In genomic region chr2:174336403-174337336, GRCh38 we compare ENCODE assay signal across 8 cellular contexts. TPM values are rescaled to one million over a fixed set of nuclear protein-coding genes. Genes with fewer than 3 reads are reported as not detected.
A peak's percentile ranks its signal among the peaks of the same experiment; 100 is the strongest.
DNase-seq lines count a peak whose midpoint lies in the region; ATAC-seq, FAIRE-seq and TF ChIP-seq lines count a peak whose summit lies in the region.

No MANE protein-coding gene starts in this region.

- CTCF ChIA-PET in A673 (lab: Charles Lee): interaction anchor here (0.6 to 1.3 kb wide), 5 partner anchors 29 to 1020 kb away, joined by 3 to 4 read pairs (median 3); no protein-coding TSS in a partner anchor

- H4K20me1 ChIP-seq in KMS-11 (ENCODE audit: insufficient read depth): peaks cover 5% of the 10 kb centered on the region; the same call in 1 of the 2 replicates

- peak overlapping the region; percentile 48 for H3K4me3 ChIP-seq in A673 (ENCODE audit: low read depth, low read length, poor library complexity, severe bottlenecking)
- no peak overlapping the region for H3K4me3 ChIP-seq in KMS-11 (IDR thresholded peaks at IDR 0.05; ENCODE audit: insufficient read depth, low read depth, low read length)
- H3K4me3 ChIP-seq in endodermal cell (ENCODE audit: low read length): peak overlapping the region; percentile 54
- peak overlapping the region; percentile 94 for H3K4me3 ChIP-seq in neuron (ENCODE audit: low read length)

- H3K36me3 Mint-ChIP-seq in endodermal cell (ENCODE audit: low read depth): no peaks in the 10 kb centered on the region

- ATAC-seq in GM18511 (IDR thresholded peaks at IDR 0.05; ENCODE audit: unreplicated experiment): no peak

- H3K9ac ChIP-seq in KMS-11 (no peak overlapping the region), endodermal cell (ENCODE audit: extremely low read depth, low read length, poor library complexity, severe bottlenecking) (no peak overlapping the region)

- peak; percentile 41 for TF ChIP-seq CTCF in A673 (conservative IDR thresholded peaks at IDR 0.05; ENCODE audit: low read depth, low read length)
- TF ChIP-seq CTCF in KMS-11 (conservative IDR thresholded peaks at IDR 0.05; ENCODE audit: low read depth, low read length): no peak; the same call in 1 of the 2 replicates
- peak; percentile 56 for TF ChIP-seq CTCF in endodermal cell (conservative IDR thresholded peaks at IDR 0.05)

- peak overlapping the region; percentile 68 for H2AFZ ChIP-seq in KMS-11 (ENCODE audit: low read depth)
- H2AFZ ChIP-seq in neuron (ENCODE audit: low read depth, low read length): no peak overlapping the region

- no TSS peak for BruUV-seq in A673 (replicated peaks; lab: Mats Ljungman, UMichigan)

- H3K27ac ChIP-seq in A673 (ENCODE audit: low read depth, low read length, poor library complexity, severe bottlenecking) (no peak overlapping the region), KMS-11 (no peak overlapping the region), endodermal cell (ENCODE audit: low read depth, low read length) (no peak overlapping the region)

- H3K4me3 Mint-ChIP-seq in endodermal cell: peak overlapping the region; percentile 45

- DNase-seq in A673 (ENCODE audit: low spot score): peak; percentile 58
- no peak for DNase-seq in GM12891 (ENCODE audit: insufficient read length, low spot score)
- peak; percentile 80 for DNase-seq in SW480 (ENCODE audit: low spot score)
- DNase-seq in endodermal cell: peak; percentile 89
- no peak for DNase-seq in GOT3 (lab: John Stamatoyannopoulos, UW)

- peaks cover 93% of the 10 kb centered on the region for H3K27me3 Mint-ChIP-seq in endodermal cell (ENCODE audit: insufficient read depth)

- intact Hi-C loops in A673 (cut with micrococcal nuclease; ENCODE audit: unreplicated experiment): no loop called here

- no peaks in the 10 kb centered on the region for H3K36me3 ChIP-seq in A673 (ENCODE audit: insufficient read depth, low read length, poor library complexity, severe bottlenecking)
- no peaks in the 10 kb centered on the region for H3K36me3 ChIP-seq in KMS-11 (ENCODE audit: insufficient read depth)
- no peaks in the 10 kb centered on the region for H3K36me3 ChIP-seq in endodermal cell (ENCODE audit: control insufficient read depth, insufficient read depth, low read length)
- H3K36me3 ChIP-seq in neuron (ENCODE audit: insufficient read depth, low read length): peaks cover 4% of the 10 kb centered on the region

- peak; percentile 87 for FAIRE-seq in GM12891 (lab: Jason Lieb, UNC)

- H3K9me3 Mint-ChIP-seq in endodermal cell: no peaks in the 10 kb centered on the region

- H3K9me3 ChIP-seq in A673 (ENCODE audit: low read depth, low read length, poor library complexity, severe bottlenecking): no peaks in the 10 kb centered on the region
- H3K9me3 ChIP-seq in endodermal cell (ENCODE audit: control insufficient read depth, low read length): no peaks in the 10 kb centered on the region
- no peaks in the 10 kb centered on the region for H3K9me3 ChIP-seq in neuron (ENCODE audit: low read length)

- H3K27ac Mint-ChIP-seq in endodermal cell: no peak overlapping the region

- H3K4me1 Mint-ChIP-seq in endodermal cell: peaks cover 39% of the 10 kb centered on the region

- H3K4me1 ChIP-seq in A673 (ENCODE audit: insufficient read depth, low read length, poor library complexity, severe bottlenecking) (peaks cover 30% of the 10 kb centered on the region), KMS-11 (ENCODE audit: low read depth, poor library complexity, severe bottlenecking) (peaks cover 28% of the 10 kb centered on the region), endodermal cell (ENCODE audit: control insufficient read depth, insufficient read depth, low read length) (peaks cover 9% of the 10 kb centered on the region), neuron (ENCODE audit: insufficient read depth, low read length) (peaks cover 54% of the 10 kb centered on the region)

- peaks cover 93% of the 10 kb centered on the region for H3K27me3 ChIP-seq in A673 (replicated peaks; ENCODE audit: insufficient read depth, low read depth, low read length, poor library complexity)
- H3K27me3 ChIP-seq in KMS-11 (ENCODE audit: insufficient read depth, low read depth): peaks cover 55% of the 10 kb centered on the region
- H3K27me3 ChIP-seq in endodermal cell (ENCODE audit: control insufficient read depth, insufficient read depth, low read length, poor library complexity, severe bottlenecking): peaks cover 99% of the 10 kb centered on the region
- no peaks in the 10 kb centered on the region for H3K27me3 ChIP-seq in neuron (ENCODE audit: insufficient read depth, low read length)

- TF ChIP-seq POLR2A in GM12891 (IDR thresholded peaks at IDR 0.05; ENCODE audit: low read depth, low read length): no peak

- no peaks in the 10 kb centered on the region for H3K79me2 ChIP-seq in KMS-11 (ENCODE audit: insufficient read depth, low read depth)

- POLR2A ChIA-PET in A673 (lab: Charles Lee; ENCODE audit: low non-redundant PET): no interaction called here

- peak overlapping the region; percentile 86 for H3K4me2 ChIP-seq in KMS-11

- 1 to 2% methylated on average over 10 to 113 of the region's 113 CpGs for WGBS in endodermal cell (ENCODE audit: insufficient coverage in 1 of 2, insufficient read length in 1 of 2), 2 experiments

TF ChIP-seq in GM12891, 5 proteins besides CTCF, POLR2A, EP300 and RAD21:
- TF ChIP-seq PAX5 (IDR thresholded peaks at IDR 0.05; ENCODE audit: insufficient read depth, low read length, severe bottlenecking) (no peak), SPI1 (IDR thresholded peaks at IDR 0.05; ENCODE audit: low read depth, low read length) (no peak), TAF1 (IDR thresholded peaks at IDR 0.05; ENCODE audit: low read depth, low read length) (no peak), POLR2AphosphoS5 (IDR thresholded peaks at IDR 0.05; ENCODE audit: low read depth, low read length) (no peak), POU2F2 (IDR thresholded peaks at IDR 0.05; ENCODE audit: low read depth, low read length) (no peak)

RNA-seq across cellular contexts. Expression of gene SP9, which starts 1.9 kb away (rescaled TPM):
- total RNA-seq in A673 (2021) (0.11 and 0.15 TPM in 2 replicates), endodermal cell (not detected)
- not detected for polyA plus RNA-seq in GM12891 (2012; ENCODE audit: low read depth, missing spikeins)
- 2.8 TPM for polyA plus RNA-seq in endodermal cell (2013, experiment 1 of 2)
- polyA plus RNA-seq in endodermal cell (2013, experiment 2 of 2): 1.6 TPM

RNA-seq across cellular contexts. Expression of gene SCRN3, which starts 58.9 kb away (rescaled TPM):
- total RNA-seq in A673 (2021): 27.4 and 28.6 TPM in 2 replicates
- 8.4 TPM for polyA plus RNA-seq in GM12891 (2012; ENCODE audit: low read depth, missing spikeins)
- 10 to 100 TPM; 11.4 to 13.6 TPM for total RNA-seq in endodermal cell
- polyA plus RNA-seq in endodermal cell (2013, experiment 1 of 2): 26.1 TPM
- 26.7 TPM for polyA plus RNA-seq in endodermal cell (2013, experiment 2 of 2)

Comparison
In these comparisons a context has a peak if more than half of its experiments do, and no peak if none do; other contexts are left out.
1. DNase-seq: peak in A673 (single experiment), SW480 (single experiment) and endodermal cell (single experiment); none in GM12891 (single experiment) and GOT3 (single experiment).